In the genomic region with DNA sequence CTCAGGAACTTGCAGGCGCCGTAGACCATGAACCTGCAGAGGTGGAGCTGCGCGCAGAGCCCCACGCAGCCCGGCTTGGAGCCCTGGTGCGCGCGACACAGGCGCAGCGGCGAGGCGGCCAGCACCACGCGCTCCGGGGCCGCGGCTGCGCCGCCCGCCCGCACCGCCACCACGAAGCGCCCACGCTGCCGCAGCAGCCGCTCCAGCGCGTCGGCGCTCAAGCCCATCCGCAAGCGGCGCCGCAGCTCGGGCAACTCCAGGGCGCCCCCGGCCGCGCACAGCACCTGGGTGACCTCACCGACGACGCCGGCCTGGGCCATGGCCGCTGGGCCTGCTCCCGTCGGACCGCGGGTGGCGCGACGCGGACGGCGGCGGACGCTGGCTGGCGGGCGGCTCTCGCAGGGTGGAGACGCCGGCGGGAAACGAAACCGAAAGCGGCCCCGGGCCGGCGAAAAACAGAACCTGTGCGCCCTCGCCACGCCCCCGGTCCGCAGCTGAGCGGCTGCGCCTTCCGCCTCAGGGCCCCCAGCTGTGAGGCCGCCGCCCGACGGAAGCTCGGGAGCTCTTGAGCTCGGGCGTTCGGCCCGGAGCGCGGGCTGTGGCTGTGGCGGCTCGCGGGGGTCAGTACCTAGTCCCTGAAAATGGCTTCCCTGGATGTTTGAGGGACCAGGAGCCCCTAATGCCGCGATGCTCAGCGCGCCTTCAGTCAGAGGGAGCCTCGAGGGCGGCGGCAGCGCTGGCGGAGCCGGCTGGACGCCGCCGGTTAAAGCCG, we compare ENCODE assay signal across 1 cellular context.
TF ChIP-seq lines count a peak whose summit lies in the region.

A gene with protein sequence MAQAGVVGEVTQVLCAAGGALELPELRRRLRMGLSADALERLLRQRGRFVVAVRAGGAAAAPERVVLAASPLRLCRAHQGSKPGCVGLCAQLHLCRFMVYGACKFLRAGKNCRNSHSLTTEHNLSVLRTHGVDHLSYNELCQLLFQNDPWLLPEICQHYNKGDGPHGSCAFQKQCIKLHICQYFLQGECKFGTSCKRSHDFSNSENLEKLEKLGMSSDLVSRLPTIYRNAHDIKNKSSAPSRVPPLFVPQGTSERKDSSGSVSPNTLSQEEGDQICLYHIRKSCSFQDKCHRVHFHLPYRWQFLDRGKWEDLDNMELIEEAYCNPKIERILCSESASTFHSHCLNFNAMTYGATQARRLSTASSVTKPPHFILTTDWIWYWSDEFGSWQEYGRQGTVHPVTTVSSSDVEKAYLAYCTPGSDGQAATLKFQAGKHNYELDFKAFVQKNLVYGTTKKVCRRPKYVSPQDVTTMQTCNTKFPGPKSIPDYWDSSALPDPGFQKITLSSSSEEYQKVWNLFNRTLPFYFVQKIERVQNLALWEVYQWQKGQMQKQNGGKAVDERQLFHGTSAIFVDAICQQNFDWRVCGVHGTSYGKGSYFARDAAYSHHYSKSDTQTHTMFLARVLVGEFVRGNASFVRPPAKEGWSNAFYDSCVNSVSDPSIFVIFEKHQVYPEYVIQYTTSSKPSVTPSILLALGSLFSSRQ (minus strand): TSS at position 424 of the 772 bp plus-strand sequence. CDS start 104 bp downstream, at position 320.

TF ChIP-seq in K562, 482 proteins besides CTCF, POLR2A, EP300 and RAD21 (continued from another document and continues in another):
- TF ChIP-seq TGIF2 (CRISPR knock-in tag; IDR thresholded peaks at IDR 0.05) (peak; percentile 90), NKRF (IDR thresholded peaks at IDR 0.05; ENCODE audit: borderline replicate concordance) (peak; percentile 73; the same call in 1 of the 2 replicates), CSDE1 (IDR thresholded peaks at IDR 0.05) (no peak), THAP7 (CRISPR knock-in tag; IDR thresholded peaks at IDR 0.05) (no peak), MEF2D (tag; conservative IDR thresholded peaks at IDR 0.05; ENCODE audit: low read depth) (no peak), CC2D1A (IDR thresholded peaks at IDR 0.05) (no peak), ZNF717 (CRISPR knock-in tag; IDR thresholded peaks at IDR 0.05) (no peak), YBX1 (IDR thresholded peaks at IDR 0.05) (no peak), ZNF263 (CRISPR knock-in tag; IDR thresholded peaks at IDR 0.05; ENCODE audit: borderline replicate concordance) (no peak; the same call in 1 of the 2 replicates), MAFG (tag; conservative IDR thresholded peaks at IDR 0.05) (no peak), ZBTB12 (CRISPR knock-in tag; IDR thresholded peaks at IDR 0.05) (no peak), ZNF318 (IDR thresholded peaks at IDR 0.05; ENCODE audit: borderline replicate concordance in 1 of 2, low read depth in 1 of 2) (peak in 1 of 2 experiments; percentile 91; a peak in 2 of 4 replicates), MAX (CRISPR knock-in tag; IDR thresholded peaks at IDR 0.05) (peak; percentile 47; the same call in 1 of the 2 replicates), ZNF445 (CRISPR knock-in tag; IDR thresholded peaks at IDR 0.05; ENCODE audit: low read depth) (no peak), ZNF444 (CRISPR knock-in tag; IDR thresholded peaks at IDR 0.05) (no peak), CBX8 (IDR thresholded peaks at IDR 0.05; ENCODE audit: borderline replicate concordance, extremely low read depth, low read depth, low read length, poor library complexity, severe bottlenecking) (no peak), ZKSCAN8 (CRISPR knock-in tag; IDR thresholded peaks at IDR 0.05) (no peak), ZNF282 (CRISPR knock-in tag; IDR thresholded peaks at IDR 0.05) (peak; percentile 93), ARHGAP35 (IDR thresholded peaks at IDR 0.05; ENCODE audit: partially characterized antibody) (no peak), ZNF511 (CRISPR knock-in tag; IDR thresholded peaks at IDR 0.05) (no peak; the same call in none of the 2 replicates)
- TF ChIP-seq, protein P1, sequence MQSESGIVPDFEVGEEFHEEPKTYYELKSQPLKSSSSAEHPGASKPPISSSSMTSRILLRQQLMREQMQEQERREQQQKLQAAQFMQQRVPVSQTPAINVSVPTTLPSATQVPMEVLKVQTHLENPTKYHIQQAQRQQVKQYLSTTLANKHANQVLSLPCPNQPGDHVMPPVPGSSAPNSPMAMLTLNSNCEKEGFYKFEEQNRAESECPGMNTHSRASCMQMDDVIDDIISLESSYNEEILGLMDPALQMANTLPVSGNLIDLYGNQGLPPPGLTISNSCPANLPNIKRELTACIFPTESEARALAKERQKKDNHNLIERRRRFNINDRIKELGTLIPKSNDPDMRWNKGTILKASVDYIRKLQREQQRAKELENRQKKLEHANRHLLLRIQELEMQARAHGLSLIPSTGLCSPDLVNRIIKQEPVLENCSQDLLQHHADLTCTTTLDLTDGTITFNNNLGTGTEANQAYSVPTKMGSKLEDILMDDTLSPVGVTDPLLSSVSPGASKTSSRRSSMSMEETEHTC (IDR thresholded peaks at IDR 0.05), result 0 out of 2 replicates have a peak, but pooled peaks have one; percentile 31
- TF ChIP-seq, protein P2, sequence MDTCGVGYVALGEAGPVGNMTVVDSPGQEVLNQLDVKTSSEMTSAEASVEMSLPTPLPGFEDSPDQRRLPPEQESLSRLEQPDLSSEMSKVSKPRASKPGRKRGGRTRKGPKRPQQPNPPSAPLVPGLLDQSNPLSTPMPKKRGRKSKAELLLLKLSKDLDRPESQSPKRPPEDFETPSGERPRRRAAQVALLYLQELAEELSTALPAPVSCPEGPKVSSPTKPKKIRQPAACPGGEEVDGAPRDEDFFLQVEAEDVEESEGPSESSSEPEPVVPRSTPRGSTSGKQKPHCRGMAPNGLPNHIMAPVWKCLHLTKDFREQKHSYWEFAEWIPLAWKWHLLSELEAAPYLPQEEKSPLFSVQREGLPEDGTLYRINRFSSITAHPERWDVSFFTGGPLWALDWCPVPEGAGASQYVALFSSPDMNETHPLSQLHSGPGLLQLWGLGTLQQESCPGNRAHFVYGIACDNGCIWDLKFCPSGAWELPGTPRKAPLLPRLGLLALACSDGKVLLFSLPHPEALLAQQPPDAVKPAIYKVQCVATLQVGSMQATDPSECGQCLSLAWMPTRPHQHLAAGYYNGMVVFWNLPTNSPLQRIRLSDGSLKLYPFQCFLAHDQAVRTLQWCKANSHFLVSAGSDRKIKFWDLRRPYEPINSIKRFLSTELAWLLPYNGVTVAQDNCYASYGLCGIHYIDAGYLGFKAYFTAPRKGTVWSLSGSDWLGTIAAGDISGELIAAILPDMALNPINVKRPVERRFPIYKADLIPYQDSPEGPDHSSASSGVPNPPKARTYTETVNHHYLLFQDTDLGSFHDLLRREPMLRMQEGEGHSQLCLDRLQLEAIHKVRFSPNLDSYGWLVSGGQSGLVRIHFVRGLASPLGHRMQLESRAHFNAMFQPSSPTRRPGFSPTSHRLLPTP (IDR thresholded peaks at IDR 0.05; ENCODE audit: borderline replicate concordance, extremely low read depth, insufficient read length), result no peak
- TF ChIP-seq, protein P3, sequence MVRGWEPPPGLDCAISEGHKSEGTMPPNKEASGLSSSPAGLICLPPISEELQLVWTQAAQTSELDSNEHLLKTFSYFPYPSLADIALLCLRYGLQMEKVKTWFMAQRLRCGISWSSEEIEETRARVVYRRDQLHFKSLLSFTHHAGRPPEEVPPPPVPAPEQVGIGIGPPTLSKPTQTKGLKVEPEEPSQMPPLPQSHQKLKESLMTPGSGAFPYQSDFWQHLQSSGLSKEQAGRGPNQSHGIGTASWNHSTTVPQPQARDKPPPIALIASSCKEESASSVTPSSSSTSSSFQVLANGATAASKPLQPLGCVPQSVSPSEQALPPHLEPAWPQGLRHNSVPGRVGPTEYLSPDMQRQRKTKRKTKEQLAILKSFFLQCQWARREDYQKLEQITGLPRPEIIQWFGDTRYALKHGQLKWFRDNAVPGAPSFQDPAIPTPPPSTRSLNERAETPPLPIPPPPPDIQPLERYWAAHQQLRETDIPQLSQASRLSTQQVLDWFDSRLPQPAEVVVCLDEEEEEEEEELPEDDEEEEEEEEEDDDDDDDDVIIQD (CRISPR knock-in tag; IDR thresholded peaks at IDR 0.05), result no peak
